ENCODE assay signal across 17 cellular contexts in genomic region chr11:67450796-67451657, GRCh38. TPM values are rescaled to one million over a fixed set of nuclear protein-coding genes. Genes with fewer than 3 reads are reported as not detected.
DNase-seq lines count a peak whose midpoint lies in the region; ATAC-seq, FAIRE-seq and TF ChIP-seq lines count a peak whose summit lies in the region.
"Had no signal": no experiment of that assay in that cellular context is flagged by ENCODE, and none has a peak within 500 bp of the region (broad histone marks: within the 10 kb centered on the region; RNA-seq: fewer than 3 reads in every experiment).

No MANE protein-coding gene starts in this region.

- TF ChIP-seq RAD21 in H1 (IDR thresholded peaks at IDR 0.05 in 1 of 2, conservative IDR thresholded peaks at IDR 0.05 in 1 of 2; ENCODE audit: low read depth in 2 of 2, low read length in 2 of 2) = no peak

- peak overlapping the region in 9 of 11 experiments; percentile 3 to 92 (median 10); a peak in 12 of 22 replicates for H3K4me2 ChIP-seq in BLaER1 treated with 17β-estradiol and CSF1 and Interleukin-3, amounts not matched to agents 10 nM and 100 nM
- H3K4me2 ChIP-seq in H1 (ENCODE audit: insufficient read depth in 1 of 2, low read depth in 2 of 2, low read length in 2 of 2) = no peak overlapping the region
- H3K4me2 ChIP-seq: GM23338 had no signal

- no peaks in the 10 kb centered on the region for H3K79me2 ChIP-seq in H1 (ENCODE audit: control insufficient read depth in 1 of 2, insufficient read depth in 2 of 2, low read length in 2 of 2)

- H4K5ac ChIP-seq in H1 (ENCODE audit: insufficient read length, low read depth, low read length) = no peak overlapping the region

- no peak overlapping the region for H3K14ac ChIP-seq in H1 (ENCODE audit: insufficient read length)

- no peak for TF ChIP-seq POLR2A in H1 (IDR thresholded peaks at IDR 0.05; ENCODE audit: control extremely low read depth in 1 of 2, low read depth in 2 of 2, low read length in 2 of 2)

- H3K4me3 Mint-ChIP-seq in progenitor cell of endocrine pancreas (ENCODE audit: low read depth) = no peak overlapping the region
- no peak overlapping the region for H3K4me3 Mint-ChIP-seq in type B pancreatic cell
- H3K4me3 Mint-ChIP-seq: CD8-positive, alpha-beta T cell; GM23338; HFFc6 had no signal

- no peak overlapping the region for H2AFZ ChIP-seq in H1 (ENCODE audit: low read length)
- H2AFZ ChIP-seq: GM23338 had no signal

- H3K4me1 ChIP-seq in BLaER1 treated with 17β-estradiol and CSF1 and Interleukin-3, amounts not matched to agents 10 nM and 100 nM = peaks cover 35 to 69% (median 51%) of the 10 kb centered on the region in 10 experiments
- H3K4me1 ChIP-seq in H1 (replicated peaks in 1 of 4; ENCODE audit: control insufficient read depth in 3 of 4, insufficient read depth in 4 of 4, low read length in 3 of 4) = no peaks in the 10 kb centered on the region

- H4K8ac ChIP-seq in H1 (ENCODE audit: extremely low read depth, insufficient read depth, low read length) = peak overlapping the region; percentile 36; the same call in 1 of the 2 replicates

- H2AK5ac ChIP-seq in H1 (ENCODE audit: low read depth, low read length) = no peak overlapping the region

- H3K27ac ChIP-seq in BLaER1 treated with 17β-estradiol and CSF1 and Interleukin-3, amounts not matched to agents 10 nM and 100 nM = peak overlapping the region in 3 of 11 experiments; percentile 16 to 41 (median 18); a peak in 3 of 22 replicates
- H3K27ac ChIP-seq in H1 (ENCODE audit: low read depth, low read length) = no peak overlapping the region

- H3K36me3 Mint-ChIP-seq in progenitor cell of endocrine pancreas (ENCODE audit: insufficient read depth) (no peaks in the 10 kb centered on the region), type B pancreatic cell (no peaks in the 10 kb centered on the region)
- H3K36me3 Mint-ChIP-seq: CD8-positive, alpha-beta T cell had no signal

- H3K23me2 ChIP-seq in H1 (ENCODE audit: low read depth, low read length) = no peaks in the 10 kb centered on the region

- H3K27me3 Mint-ChIP-seq in progenitor cell of endocrine pancreas (peaks cover 4% of the 10 kb centered on the region), type B pancreatic cell (no peaks in the 10 kb centered on the region)

- no peak overlapping the region for H4K91ac ChIP-seq in H1 (replicated peaks; ENCODE audit: insufficient read length, low read length)

- CTCF ChIA-PET in H1 (lab: Charles Lee; ENCODE audit: partially characterized antibody) = interaction anchor here (1.0 to 2.1 kb wide), 6 partner anchors 9 to 49 kb away, joined by 3 to 8 read pairs (median 4); partner anchors contain the start of gene PPP1CA

- H3K4me3 ChIP-seq in BLaER1 treated with 17β-estradiol and CSF1 and Interleukin-3, amounts not matched to agents 10 nM and 100 nM = no peak overlapping the region
- H3K4me3 ChIP-seq in H1 (ENCODE audit: extremely low read depth in 1 of 4, insufficient read depth in 2 of 4, low read depth in 3 of 4, low read length in 4 of 4) = no peak overlapping the region
- H3K4me3 ChIP-seq: GM23338 had no signal

- no peak for DNase-seq in HTR-8/SVneo (ENCODE audit: insufficient read length, low spot score)
- no peak for DNase-seq in H1 (ENCODE audit: low read depth in 1 of 2, low spot score in 2 of 2)
- DNase-seq in progenitor cell of endocrine pancreas (ENCODE audit: low spot score, unreplicated experiment) = no peak
- no peak for DNase-seq in NCI-H1436 treated with DMSO at 0.1 percent for 48 hours (lab: John Stamatoyannopoulos, UW)
- no peak for DNase-seq in type B pancreatic cell (ENCODE audit: extremely low spot score, unreplicated experiment)
- no peak for DNase-seq in stimulated activated CD4-positive, alpha-beta T cell treated with anti-CD3 and anti-CD28 coated beads, Interleukin-15, amount 100 ng/mL, for 24 hours
- DNase-seq: AML-193, DND-41, GF-D8, HFFc6, MV-4-11, NCI-H1417 treated with DMSO at 0.1 percent for 48 hours, NCI-H2081 had no signal

- no peak for ATAC-seq in HG03521 (IDR thresholded peaks at IDR 0.05; ENCODE audit: unreplicated experiment)
- ATAC-seq: CD8-positive, alpha-beta T cell; GM23338 had no signal

- 92% methylated on average over 22 of the region's 25 CpGs; no CpG with 5 or more reads in 1 of the 2 experiments for WGBS in H1 (ENCODE audit: extremely low coverage in 1 of 2, insufficient coverage in 1 of 2, insufficient read length in 1 of 2, insufficient replicate concordance in 2 of 2, low coverage in 1 of 2, low lambda C conversion rate in 2 of 2, missing lambda C conversion rate in 1 of 2), 2 experiments

- no peak overlapping the region for H2BK12ac ChIP-seq in H1 (ENCODE audit: low read depth, low read length)

- H3K9ac ChIP-seq in BLaER1 treated with 17β-estradiol and CSF1 and Interleukin-3, amounts not matched to agents 10 nM and 100 nM = peak overlapping the region in 5 of 11 experiments; percentile 21 to 65 (median 38); a peak in 8 of 22 replicates
- H3K9ac ChIP-seq in H1 (replicated peaks in 1 of 4; ENCODE audit: extremely low read depth in 1 of 4, low read depth in 3 of 4, low read length in 3 of 4) = no peak overlapping the region

- H2BK120ac ChIP-seq in H1 (replicated peaks; ENCODE audit: low read depth, low read length) = no peak overlapping the region

- H3K56ac ChIP-seq in H1 (replicated peaks; ENCODE audit: insufficient read length, low read depth, low read length) = no peak overlapping the region

- POLR2A ChIA-PET in H1 (lab: Charles Lee; ENCODE audit: partially characterized antibody) = interaction anchor here (1.2 to 2.2 kb wide), 8 partner anchors 8 to 23 kb away, joined by 3 to 15 read pairs (median 7); partner anchors contain the start of genes CORO1B, PTPRCAP and RPS6KB2

- H3K36me3 ChIP-seq in BLaER1 treated with 17β-estradiol and CSF1 and Interleukin-3, amounts not matched to agents 10 nM and 100 nM = no peaks in the 10 kb centered on the region
- no peaks in the 10 kb centered on the region for H3K36me3 ChIP-seq in H1 (ENCODE audit: control insufficient read depth in 2 of 4, insufficient read depth in 4 of 4, low read length in 3 of 4)

- no peaks in the 10 kb centered on the region for H3K4me1 Mint-ChIP-seq in progenitor cell of endocrine pancreas (ENCODE audit: low read depth)
- no peaks in the 10 kb centered on the region for H3K4me1 Mint-ChIP-seq in type B pancreatic cell (ENCODE audit: unreplicated experiment)
- H3K4me1 Mint-ChIP-seq: GM23338 had no signal

- peak overlapping the region; percentile 19; the same call in 1 of the 2 replicates for H3K18ac ChIP-seq in H1 (ENCODE audit: extremely low read depth, low read length)

- H4K20me1 ChIP-seq in BLaER1 treated with 17β-estradiol and CSF1 and Interleukin-3, amounts not matched to agents 10 nM and 100 nM = no peaks in the 10 kb centered on the region; a peak in 1 of 22 replicates
- no peaks in the 10 kb centered on the region for H4K20me1 ChIP-seq in H1 (replicated peaks in 1 of 2; ENCODE audit: control insufficient read depth in 1 of 2, insufficient read depth in 2 of 2, low read length in 2 of 2)

- peak overlapping the region; percentile 64 for H3K27ac Mint-ChIP-seq in progenitor cell of endocrine pancreas
- no peak overlapping the region for H3K27ac Mint-ChIP-seq in type B pancreatic cell
- H3K27ac Mint-ChIP-seq: CD8-positive, alpha-beta T cell; GM23338; HFFc6 had no signal

- H3K23ac ChIP-seq in H1 (ENCODE audit: insufficient read length) = no peak overlapping the region

- no peaks in the 10 kb centered on the region for H3K79me1 ChIP-seq in H1 (ENCODE audit: low read depth, low read length)

- no peak overlapping the region for H2BK5ac ChIP-seq in H1 (ENCODE audit: low read depth, low read length)

- H3K4ac ChIP-seq in H1 (replicated peaks; ENCODE audit: insufficient read length, low read depth, low read length) = no peak overlapping the region

- H3K27me3 ChIP-seq in BLaER1 treated with 17β-estradiol and CSF1 and Interleukin-3, amounts not matched to agents 10 nM and 100 nM = no peaks in the 10 kb centered on the region
- no peaks in the 10 kb centered on the region for H3K27me3 ChIP-seq in H1 (replicated peaks in 1 of 4; ENCODE audit: control insufficient read depth in 3 of 4, extremely low read depth in 1 of 4, insufficient read depth in 3 of 4, low read length in 3 of 4)

- TF ChIP-seq CTCF in H1 (IDR thresholded peaks at IDR 0.05; ENCODE audit: control extremely low read depth in 1 of 3, insufficient read depth in 1 of 3, low read depth in 1 of 3, low read length in 3 of 3) (no peak), progenitor cell of endocrine pancreas (IDR thresholded peaks at IDR 0.05; ENCODE audit: unreplicated experiment) (no peak), type B pancreatic cell (conservative IDR thresholded peaks at IDR 0.05) (no peak)

- H3K9me3 ChIP-seq in BLaER1 treated with 17β-estradiol and CSF1 and Interleukin-3, amounts not matched to agents 10 nM and 100 nM (replicated peaks in 1 of 11) = no peaks in the 10 kb centered on the region
- no peaks in the 10 kb centered on the region for H3K9me3 ChIP-seq in H1 (ENCODE audit: insufficient read depth in 2 of 2, low read depth in 1 of 2, low read length in 1 of 2)

- no peak for TF ChIP-seq EP300 in H1 (IDR thresholded peaks at IDR 0.05; ENCODE audit: borderline replicate concordance in 1 of 2, low read depth in 2 of 2, low read length in 2 of 2)

- FAIRE-seq in HTR-8/SVneo (lab: Jason Lieb, UNC) = peak; percentile 40
- FAIRE-seq in H1 (lab: Jason Lieb, UNC) = no peak

- H3K9me3 Mint-ChIP-seq in progenitor cell of endocrine pancreas (ENCODE audit: low read depth) = no peaks in the 10 kb centered on the region
- H3K9me3 Mint-ChIP-seq in type B pancreatic cell = no peaks in the 10 kb centered on the region
- H3K9me3 Mint-ChIP-seq: CD8-positive, alpha-beta T cell; GM23338; HFFc6 had no signal

- no peak overlapping the region for H2BK20ac ChIP-seq in H1 (ENCODE audit: low read length)

- 0 out of 2 replicates have a peak overlapping the region, but pooled peaks have one; percentile 46 for H2BK15ac ChIP-seq in H1 (ENCODE audit: low read length)

RNA-seq across cellular contexts. Expression of gene GPR152, which starts 1.5 kb away (rescaled TPM):
- total RNA-seq in H1 (2021; fragmentation: NEBNext Ultra II Directional; extraction: Animal tissue kit (Norgen Biotek cat#: 25700)) = not detected in 2 replicates
- polyA plus RNA-seq in H1 (2011; rRNA removed) = not detected in 2 replicates
- polyA plus RNA-seq in H1 (2011; cell fraction: cytosol; rRNA removed) = not detected
- polyA plus RNA-seq in H1 (2011; cell fraction: nucleus; rRNA removed) = not detected
- not detected in 4 replicates for polyA plus RNA-seq in H1 (2012, experiment 1 of 2)
- not detected for polyA plus RNA-seq in H1 (2012, experiment 2 of 2)
- not detected for polyA plus RNA-seq in H1 (2013, experiment 1 of 2)
- not detected for polyA plus RNA-seq in H1 (2013, experiment 2 of 2)
- not detected in 2 replicates for polyA minus RNA-seq in H1 (2011; rRNA and poly(A)+ RNA removed)
- not detected for polyA minus RNA-seq in H1 (2011; cell fraction: cytosol; rRNA and poly(A)+ RNA removed)
- not detected for polyA minus RNA-seq in H1 (2011; cell fraction: nucleus; rRNA and poly(A)+ RNA removed)
- total RNA-seq in progenitor cell of endocrine pancreas (not detected in 2 replicates), type B pancreatic cell (ENCODE audit: low replicate concordance) (not detected in 2 replicates)
- total RNA-seq: CD8-positive, alpha-beta T cell; GM23338; HFFc6 had no signal
- polyA plus RNA-seq: GM23338 had no signal

RNA-seq across cellular contexts. Expression of gene CABP4, which starts 4.1 kb away (rescaled TPM):
- not detected in 2 replicates for total RNA-seq in H1 (2021; fragmentation: NEBNext Ultra II Directional; extraction: Animal tissue kit (Norgen Biotek cat#: 25700))
- polyA plus RNA-seq in H1 (2011; rRNA removed) = 0.03 TPM in 1 of 2 replicates, not detected in the other
- not detected for polyA plus RNA-seq in H1 (2011; cell fraction: cytosol; rRNA removed)
- polyA plus RNA-seq in H1 (2011; cell fraction: nucleus; rRNA removed) = 0.34 TPM
- not detected in 4 replicates for polyA plus RNA-seq in H1 (2012, experiment 1 of 2)
- polyA plus RNA-seq in H1 (2012, experiment 2 of 2) = not detected
- 0.06 TPM for polyA plus RNA-seq in H1 (2013, experiment 1 of 2)
- 0.09 TPM for polyA plus RNA-seq in H1 (2013, experiment 2 of 2)
- polyA minus RNA-seq in H1 (2011; rRNA and poly(A)+ RNA removed) = not detected in 2 replicates
- not detected for polyA minus RNA-seq in H1 (2011; cell fraction: cytosol; rRNA and poly(A)+ RNA removed)
- not detected for polyA minus RNA-seq in H1 (2011; cell fraction: nucleus; rRNA and poly(A)+ RNA removed)
- 0.18 TPM in 1 of 2 replicates, not detected in the other for total RNA-seq in progenitor cell of endocrine pancreas
- not detected in 2 replicates for total RNA-seq in type B pancreatic cell (ENCODE audit: low replicate concordance)
- total RNA-seq: HFFc6 had no signal
- polyA plus RNA-seq: GM23338 had no signal

RNA-seq across cellular contexts. Expression of gene CORO1B, which starts 7.8 kb away (rescaled TPM):
- total RNA-seq in H1 (2021; fragmentation: NEBNext Ultra II Directional; extraction: Animal tissue kit (Norgen Biotek cat#: 25700)) = 77.1 and 84.3 TPM in 2 replicates
- 131 and 148 TPM in 2 replicates for polyA plus RNA-seq in H1 (2011; rRNA removed)
- polyA plus RNA-seq in H1 (2011; cell fraction: cytosol; rRNA removed) = 141 TPM
- 193 TPM for polyA plus RNA-seq in H1 (2011; cell fraction: nucleus; rRNA removed)
- polyA plus RNA-seq in H1 (2012, experiment 1 of 2) = 50.9 to 80.4 TPM (median 78.0 TPM) in 4 replicates
- polyA plus RNA-seq in H1 (2012, experiment 2 of 2) = 77.6 TPM
- polyA plus RNA-seq in H1 (2013, experiment 1 of 2) = 61.1 TPM
- 55.9 TPM for polyA plus RNA-seq in H1 (2013, experiment 2 of 2)
- polyA minus RNA-seq in H1 (2011; rRNA and poly(A)+ RNA removed) = 47.7 and 82.2 TPM in 2 replicates
- 51.7 TPM for polyA minus RNA-seq in H1 (2011; cell fraction: cytosol; rRNA and poly(A)+ RNA removed)
- 65.5 TPM for polyA minus RNA-seq in H1 (2011; cell fraction: nucleus; rRNA and poly(A)+ RNA removed)
- 86.7 and 90.5 TPM in 2 replicates for total RNA-seq in progenitor cell of endocrine pancreas
- 77.4 and 90.2 TPM in 2 replicates for total RNA-seq in type B pancreatic cell (ENCODE audit: low replicate concordance)

RNA-seq across cellular contexts. Expression of gene PTPRCAP, which starts 13.5 kb away (rescaled TPM):
- 0.78 and 1.4 TPM in 2 replicates for total RNA-seq in H1 (2021; fragmentation: NEBNext Ultra II Directional; extraction: Animal tissue kit (Norgen Biotek cat#: 25700))
- polyA plus RNA-seq in H1 (2011; rRNA removed) = 6.7 and 9.5 TPM in 2 replicates
- polyA plus RNA-seq in H1 (2011; cell fraction: cytosol; rRNA removed) = 6.7 TPM
- polyA plus RNA-seq in H1 (2011; cell fraction: nucleus; rRNA removed) = 39.1 TPM
- 3.0 to 3.5 TPM (median 3.2 TPM) in 4 replicates for polyA plus RNA-seq in H1 (2012, experiment 1 of 2)
- 1.9 TPM for polyA plus RNA-seq in H1 (2012, experiment 2 of 2)
- 1.2 TPM for polyA plus RNA-seq in H1 (2013, experiment 1 of 2)
- polyA plus RNA-seq in H1 (2013, experiment 2 of 2) = 0.85 TPM
- 0.28 and 0.44 TPM in 2 replicates for polyA minus RNA-seq in H1 (2011; rRNA and poly(A)+ RNA removed)
- 2.3 TPM for polyA minus RNA-seq in H1 (2011; cell fraction: cytosol; rRNA and poly(A)+ RNA removed)
- polyA minus RNA-seq in H1 (2011; cell fraction: nucleus; rRNA and poly(A)+ RNA removed) = 5.0 TPM
- total RNA-seq in progenitor cell of endocrine pancreas = 0.73 and 2.3 TPM in 2 replicates
- 1.1 and 2.0 TPM in 2 replicates for total RNA-seq in type B pancreatic cell (ENCODE audit: low replicate concordance)

RNA-seq across cellular contexts. Expression of gene TMEM134, which starts 18.0 kb away (rescaled TPM):
- 32.4 and 33.5 TPM in 2 replicates for total RNA-seq in H1 (2021; fragmentation: NEBNext Ultra II Directional; extraction: Animal tissue kit (Norgen Biotek cat#: 25700))
- polyA plus RNA-seq in H1 (2011; rRNA removed) = 229 and 268 TPM in 2 replicates
- 137 TPM for polyA plus RNA-seq in H1 (2011; cell fraction: cytosol; rRNA removed)
- 92.9 TPM for polyA plus RNA-seq in H1 (2011; cell fraction: nucleus; rRNA removed)
- 33.1 to 44.0 TPM (median 41.7 TPM) in 4 replicates for polyA plus RNA-seq in H1 (2012, experiment 1 of 2)
- polyA plus RNA-seq in H1 (2012, experiment 2 of 2) = 29.0 TPM
- 35.4 TPM for polyA plus RNA-seq in H1 (2013, experiment 1 of 2)
- polyA plus RNA-seq in H1 (2013, experiment 2 of 2) = 38.9 TPM
- polyA minus RNA-seq in H1 (2011; rRNA and poly(A)+ RNA removed) = 3.5 and 4.4 TPM in 2 replicates
- polyA minus RNA-seq in H1 (2011; cell fraction: cytosol; rRNA and poly(A)+ RNA removed) = 15.0 TPM
- polyA minus RNA-seq in H1 (2011; cell fraction: nucleus; rRNA and poly(A)+ RNA removed) = 24.3 TPM
- 63.3 and 68.6 TPM in 2 replicates for total RNA-seq in progenitor cell of endocrine pancreas
- total RNA-seq in type B pancreatic cell (ENCODE audit: low replicate concordance) = 41.7 and 46.6 TPM in 2 replicates

Comparison
In these comparisons a context has a peak if more than half of its experiments do, and no peak if none do; other contexts are left out.
1. H3K4me2 ChIP-seq: peak in BLaER1 treated with 17β-estradiol and CSF1 and Interleukin-3, amounts not matched to agents 10 nM and 100 nM (9 of 11); none in H1 (0 of 2).